In the genomic region with DNA sequence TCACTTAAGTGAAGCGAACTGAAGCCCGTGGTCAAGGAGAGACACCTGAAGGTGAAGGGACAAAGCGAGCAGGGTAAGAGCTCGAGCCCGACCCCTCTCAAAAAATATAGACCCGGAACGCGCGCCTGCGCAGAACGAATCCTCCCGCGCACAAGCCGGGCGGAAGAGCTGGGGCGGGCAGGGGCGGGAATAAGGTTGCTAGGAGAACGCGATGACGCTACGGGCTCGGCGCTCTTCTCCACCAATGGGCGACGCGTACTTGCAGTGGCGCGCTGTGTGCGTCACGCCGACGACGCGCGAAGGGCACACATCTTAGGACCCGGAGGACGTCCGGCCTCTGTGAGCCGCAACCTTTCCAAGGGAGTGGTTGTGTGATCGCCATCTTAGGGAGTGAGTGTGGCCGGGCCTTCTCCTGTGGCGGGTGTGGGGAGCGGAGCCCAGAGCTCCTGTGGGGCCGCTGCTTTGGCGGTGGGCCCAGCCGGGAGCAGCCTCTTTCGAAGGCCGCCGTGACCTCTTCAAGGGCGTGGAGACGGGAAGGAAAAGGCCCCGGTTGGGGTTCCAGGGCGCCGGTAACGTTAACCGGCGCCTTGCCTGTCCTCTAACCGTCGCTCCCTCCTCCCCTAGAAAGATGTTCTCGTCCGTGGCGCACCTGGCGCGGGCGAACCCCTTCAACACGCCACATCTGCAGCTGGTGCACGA, we compare ENCODE assay signal across 1 cellular context.
TF ChIP-seq lines count a peak whose summit lies in the region.

Gene SLC25A3 (plus strand): TSS at position 336 of the 699 bp plus-strand sequence. CDS start 293 bp downstream, at position 629.

TF ChIP-seq in GM12878, 131 proteins besides CTCF, POLR2A, EP300 and RAD21 (continued from another document and continues in another):
- TF ChIP-seq, protein P1, sequence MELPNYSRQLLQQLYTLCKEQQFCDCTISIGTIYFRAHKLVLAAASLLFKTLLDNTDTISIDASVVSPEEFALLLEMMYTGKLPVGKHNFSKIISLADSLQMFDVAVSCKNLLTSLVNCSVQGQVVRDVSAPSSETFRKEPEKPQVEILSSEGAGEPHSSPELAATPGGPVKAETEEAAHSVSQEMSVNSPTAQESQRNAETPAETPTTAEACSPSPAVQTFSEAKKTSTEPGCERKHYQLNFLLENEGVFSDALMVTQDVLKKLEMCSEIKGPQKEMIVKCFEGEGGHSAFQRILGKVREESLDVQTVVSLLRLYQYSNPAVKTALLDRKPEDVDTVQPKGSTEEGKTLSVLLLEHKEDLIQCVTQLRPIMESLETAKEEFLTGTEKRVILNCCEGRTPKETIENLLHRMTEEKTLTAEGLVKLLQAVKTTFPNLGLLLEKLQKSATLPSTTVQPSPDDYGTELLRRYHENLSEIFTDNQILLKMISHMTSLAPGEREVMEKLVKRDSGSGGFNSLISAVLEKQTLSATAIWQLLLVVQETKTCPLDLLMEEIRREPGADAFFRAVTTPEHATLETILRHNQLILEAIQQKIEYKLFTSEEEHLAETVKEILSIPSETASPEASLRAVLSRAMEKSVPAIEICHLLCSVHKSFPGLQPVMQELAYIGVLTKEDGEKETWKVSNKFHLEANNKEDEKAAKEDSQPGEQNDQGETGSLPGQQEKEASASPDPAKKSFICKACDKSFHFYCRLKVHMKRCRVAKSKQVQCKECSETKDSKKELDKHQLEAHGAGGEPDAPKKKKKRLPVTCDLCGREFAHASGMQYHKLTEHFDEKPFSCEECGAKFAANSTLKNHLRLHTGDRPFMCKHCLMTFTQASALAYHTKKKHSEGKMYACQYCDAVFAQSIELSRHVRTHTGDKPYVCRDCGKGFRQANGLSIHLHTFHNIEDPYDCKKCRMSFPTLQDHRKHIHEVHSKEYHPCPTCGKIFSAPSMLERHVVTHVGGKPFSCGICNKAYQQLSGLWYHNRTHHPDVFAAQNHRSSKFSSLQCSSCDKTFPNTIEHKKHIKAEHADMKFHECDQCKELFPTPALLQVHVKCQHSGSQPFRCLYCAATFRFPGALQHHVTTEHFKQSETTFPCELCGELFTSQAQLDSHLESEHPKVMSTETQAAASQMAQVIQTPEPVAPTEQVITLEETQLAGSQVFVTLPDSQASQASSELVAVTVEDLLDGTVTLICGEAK (IDR thresholded peaks at IDR 0.05; ENCODE audit: borderline replicate concordance), result peak; percentile 70; the same call in 1 of the 2 replicates
- TF ChIP-seq YY1 (IDR thresholded peaks at IDR 0.05; ENCODE audit: low read depth, low read length) (peak; percentile 95), BHLHE40 (IDR thresholded peaks at IDR 0.05; ENCODE audit: borderline replicate concordance in 1 of 2, low read depth in 2 of 2, low read length in 1 of 2) (peak; percentile 49 to 69; a peak in 3 of 4 replicates), KDM1A (IDR thresholded peaks at IDR 0.05; ENCODE audit: borderline replicate concordance) (no peak), KLF5 (IDR thresholded peaks at IDR 0.05; ENCODE audit: partially characterized antibody) (peak; percentile 74), STAT3 (IDR thresholded peaks at IDR 0.05; ENCODE audit: low read depth, low read length) (no peak), EED (IDR thresholded peaks at IDR 0.05; ENCODE audit: low read depth) (no peak), SUPT20H (IDR thresholded peaks at IDR 0.05; ENCODE audit: borderline replicate concordance, control insufficient read depth, low read depth, low read length) (no peak), JUND (IDR thresholded peaks at IDR 0.05; ENCODE audit: low read depth, low read length) (no peak), RAD51 (IDR thresholded peaks at IDR 0.05) (no peak), ATF2 (IDR thresholded peaks at IDR 0.05; ENCODE audit: low read length) (no peak), RCOR1 (conservative IDR thresholded peaks at IDR 0.05; ENCODE audit: low read depth, low read length) (no peak), NFIC (IDR thresholded peaks at IDR 0.05; ENCODE audit: low read depth, low read length) (no peak), NFYA (IDR thresholded peaks at IDR 0.05; ENCODE audit: borderline replicate concordance, low read depth, low read length) (no peak), REST (IDR thresholded peaks at IDR 0.05; ENCODE audit: low read depth, low read length) (no peak), POLR2AphosphoS2 (IDR thresholded peaks at IDR 0.05; ENCODE audit: low read depth, low read length) (peak; percentile 96), PAX8 (IDR thresholded peaks at IDR 0.05) (no peak), CHD1 (IDR thresholded peaks at IDR 0.05; ENCODE audit: low read depth, low read length) (0 out of 2 replicates have a peak, but pooled peaks have one; percentile 34), BMI1 (IDR thresholded peaks at IDR 0.05; ENCODE audit: borderline replicate concordance) (peak; percentile 94), SUZ12 (IDR thresholded peaks at IDR 0.05; ENCODE audit: unreplicated experiment) (no peak), ZNF384 (IDR thresholded peaks at IDR 0.05; ENCODE audit: borderline replicate concordance, low read depth, low read length) (no peak), TAF1 (IDR thresholded peaks at IDR 0.05; ENCODE audit: borderline replicate concordance, low read depth, low read length) (peak; percentile 93), MAX (IDR thresholded peaks at IDR 0.05; ENCODE audit: low read depth, low read length) (peak; percentile 65), MYB (IDR thresholded peaks at IDR 0.05; ENCODE audit: borderline replicate concordance, low read depth, low read length) (no peak), MXI1 (IDR thresholded peaks at IDR 0.05; ENCODE audit: low read depth, low read length) (peak; percentile 90), ATF3 (IDR thresholded peaks at IDR 0.05; ENCODE audit: borderline replicate concordance, extremely low read depth, low read depth, low read length) (no peak), BCL3 (IDR thresholded peaks at IDR 0.05; ENCODE audit: borderline replicate concordance, insufficient read depth, low read depth, low read length, poor library complexity, severe bottlenecking) (no peak), SKIL (IDR thresholded peaks at IDR 0.05; ENCODE audit: low read depth, poor library complexity, severe bottlenecking) (no peak), ATF7 (IDR thresholded peaks at IDR 0.05; ENCODE audit: low read depth) (no peak; the same call in 1 of the 2 replicates), ZBTB4 (CRISPR knock-in tag; IDR thresholded peaks at IDR 0.05) (no peak), SIX5 (IDR thresholded peaks at IDR 0.05; ENCODE audit: low read depth, low read length, severe bottlenecking) (peak; percentile 42)
- TF ChIP-seq, protein P2, sequence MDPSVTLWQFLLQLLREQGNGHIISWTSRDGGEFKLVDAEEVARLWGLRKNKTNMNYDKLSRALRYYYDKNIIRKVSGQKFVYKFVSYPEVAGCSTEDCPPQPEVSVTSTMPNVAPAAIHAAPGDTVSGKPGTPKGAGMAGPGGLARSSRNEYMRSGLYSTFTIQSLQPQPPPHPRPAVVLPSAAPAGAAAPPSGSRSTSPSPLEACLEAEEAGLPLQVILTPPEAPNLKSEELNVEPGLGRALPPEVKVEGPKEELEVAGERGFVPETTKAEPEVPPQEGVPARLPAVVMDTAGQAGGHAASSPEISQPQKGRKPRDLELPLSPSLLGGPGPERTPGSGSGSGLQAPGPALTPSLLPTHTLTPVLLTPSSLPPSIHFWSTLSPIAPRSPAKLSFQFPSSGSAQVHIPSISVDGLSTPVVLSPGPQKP (IDR thresholded peaks at IDR 0.05; ENCODE audit: low read depth, low read length), result no peak
- TF ChIP-seq, protein P3, sequence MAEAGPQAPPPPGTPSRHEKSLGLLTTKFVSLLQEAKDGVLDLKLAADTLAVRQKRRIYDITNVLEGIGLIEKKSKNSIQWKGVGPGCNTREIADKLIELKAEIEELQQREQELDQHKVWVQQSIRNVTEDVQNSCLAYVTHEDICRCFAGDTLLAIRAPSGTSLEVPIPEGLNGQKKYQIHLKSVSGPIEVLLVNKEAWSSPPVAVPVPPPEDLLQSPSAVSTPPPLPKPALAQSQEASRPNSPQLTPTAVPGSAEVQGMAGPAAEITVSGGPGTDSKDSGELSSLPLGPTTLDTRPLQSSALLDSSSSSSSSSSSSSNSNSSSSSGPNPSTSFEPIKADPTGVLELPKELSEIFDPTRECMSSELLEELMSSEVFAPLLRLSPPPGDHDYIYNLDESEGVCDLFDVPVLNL (IDR thresholded peaks at IDR 0.05; ENCODE audit: low read depth, low read length), result peak; percentile 64; the same call in 1 of the 2 replicates
